ENCODE assay signal across 8 cellular contexts in the genomic region with DNA sequence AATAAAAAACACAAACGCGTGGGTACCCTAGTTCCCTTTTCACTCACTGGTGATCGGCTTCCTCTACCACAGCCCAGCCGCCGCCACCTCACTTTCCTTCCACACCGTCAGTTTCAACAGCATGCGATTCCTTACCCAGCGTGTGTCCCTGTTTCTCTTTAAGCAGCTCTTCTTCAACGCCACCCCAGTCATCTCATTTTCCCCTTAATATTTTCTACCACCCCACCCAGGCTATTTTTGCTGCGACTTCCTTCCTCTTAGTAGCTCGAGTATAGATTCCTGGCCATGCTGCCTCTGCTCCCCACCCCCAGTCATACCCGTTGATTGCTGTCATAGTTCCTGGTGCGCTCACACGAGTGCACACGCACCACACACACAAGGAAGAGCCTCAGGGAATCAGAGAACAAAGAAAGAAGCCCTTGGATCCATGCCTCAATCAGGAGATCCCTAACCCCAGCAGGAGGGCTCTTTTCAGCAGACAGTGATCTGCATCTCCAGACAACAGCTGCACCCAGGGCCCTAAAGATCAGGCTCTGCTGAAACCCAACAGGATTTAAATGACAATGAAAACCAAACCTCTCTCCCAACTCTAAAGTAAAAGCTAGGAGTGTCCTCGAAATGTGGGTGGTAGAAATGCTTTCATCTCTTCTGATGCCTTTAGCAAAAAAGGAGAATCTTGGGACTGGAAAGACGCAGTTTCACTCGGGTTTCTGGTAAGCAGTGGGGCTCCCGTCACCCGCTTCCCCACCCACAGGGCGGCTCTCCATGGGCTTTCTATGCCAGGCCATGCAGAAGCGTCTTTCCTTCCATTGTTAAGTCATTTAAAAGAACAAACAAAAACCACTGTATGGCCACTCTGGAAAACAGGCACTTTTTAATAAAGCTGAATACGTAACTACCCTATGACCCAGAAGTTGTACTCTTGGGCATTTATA. TPM values are rescaled to one million over a fixed set of nuclear protein-coding genes. Genes with fewer than 3 reads are reported as not detected.
DNase-seq lines count a peak whose midpoint lies in the region; ATAC-seq, FAIRE-seq and TF ChIP-seq lines count a peak whose summit lies in the region.

No MANE protein-coding gene starts in this region.

- no peak overlapping the region for H4K8ac ChIP-seq in neuronal stem cell (ENCODE audit: low read depth, low read length)

- H3F3A ChIP-seq in GM23338 (replicated peaks; ENCODE audit: low read depth): no peaks in the 10 kb centered on the region; the same call in 1 of the 2 replicates

- H2BK12ac ChIP-seq in neuronal stem cell (ENCODE audit: low read length): no peak overlapping the region

- H3K27ac ChIP-seq in GM23338 (ENCODE audit: low read depth): no peak overlapping the region
- H3K27ac ChIP-seq in neuronal stem cell (replicated peaks; ENCODE audit: low read length): no peak overlapping the region
- H3K27ac ChIP-seq in urinary bladder (ENCODE audit: low read depth): peak overlapping the region; percentile 69

- H3K4me2 ChIP-seq in GM23338 (peak overlapping the region; percentile 15; the same call in 1 of the 2 replicates), neuronal stem cell (ENCODE audit: insufficient read depth, low read length, poor library complexity, severe bottlenecking) (peak overlapping the region; percentile 46)

- H3K18ac ChIP-seq in neuronal stem cell (ENCODE audit: low read length): no peak overlapping the region

- FAIRE-seq in frontal cortex (lab: Jason Lieb, UNC): no peak

- no peaks in the 10 kb centered on the region for H3K9me2 ChIP-seq in GM23338 (ENCODE audit: insufficient read depth)

- WGBS in neuronal stem cell (ENCODE audit: extremely low coverage in 2 of 2, insufficient read length in 2 of 2, insufficient replicate concordance in 1 of 2), 2 donors: no CpG with 5 or more reads among the region's 23 CpGs
- 28% methylated on average over 23 of the region's 23 CpGs for WGBS in urinary bladder

- H3K27me3 Mint-ChIP-seq in GM23338 (ENCODE audit: insufficient read depth, low read depth, poor library complexity): peaks cover 99% of the 10 kb centered on the region
- H3K27me3 Mint-ChIP-seq in activated T-helper 2 cell treated with anti-CD3 and anti-CD28 coated beads, Interferon-gamma antibody, Interleukin-2, Interleukin-4, amounts not matched to agents 10 μg/mL and 5 μg/mL and 100 μg/mL, durations not matched to agents 14 hours and 24 hours and 36 hours (ENCODE audit: low read depth): peaks cover 16% of the 10 kb centered on the region

- H3K36me3 ChIP-seq in GM23338 (ENCODE audit: insufficient read depth) (no peaks in the 10 kb centered on the region), neuronal stem cell (replicated peaks in 1 of 2; ENCODE audit: control insufficient read depth in 2 of 2, insufficient read depth in 2 of 2, low read length in 2 of 2) (peaks cover 23 to 37% of the 10 kb centered on the region in 2 donors), urinary bladder (ENCODE audit: insufficient read depth) (no peaks in the 10 kb centered on the region)

- H2BK15ac ChIP-seq in neuronal stem cell (ENCODE audit: low read length): no peak overlapping the region

- H3K4me1 ChIP-seq in GM23338 (ENCODE audit: insufficient read depth) (peaks cover 37% of the 10 kb centered on the region), neuronal stem cell (ENCODE audit: control insufficient read depth in 2 of 2, insufficient read depth in 1 of 2, low read depth in 1 of 2, low read length in 2 of 2) (peaks cover 30 to 43% of the 10 kb centered on the region in 2 donors), urinary bladder (ENCODE audit: insufficient read depth) (no peaks in the 10 kb centered on the region)

- H3K4me1 Mint-ChIP-seq in GM23338: peaks cover 36% of the 10 kb centered on the region
- peaks cover 49% of the 10 kb centered on the region for H3K4me1 Mint-ChIP-seq in activated T-helper 2 cell treated with anti-CD3 and anti-CD28 coated beads, Interferon-gamma antibody, Interleukin-2, Interleukin-4, amounts not matched to agents 10 μg/mL and 5 μg/mL and 100 μg/mL, durations not matched to agents 14 hours and 24 hours and 36 hours (ENCODE audit: low read depth)

- H2AFZ ChIP-seq in GM23338: no peak overlapping the region
- peak overlapping the region; percentile 27 for H2AFZ ChIP-seq in neuronal stem cell (ENCODE audit: low read length)

- no peak overlapping the region for H2BK5ac ChIP-seq in neuronal stem cell (ENCODE audit: low read length)

- no peak overlapping the region for H3K14ac ChIP-seq in neuronal stem cell (ENCODE audit: low read length)

- H3K27ac Mint-ChIP-seq in GM23338: no peak overlapping the region
- H3K27ac Mint-ChIP-seq in activated T-helper 2 cell treated with anti-CD3 and anti-CD28 coated beads, Interferon-gamma antibody, Interleukin-2, Interleukin-4, amounts not matched to agents 10 μg/mL and 5 μg/mL and 100 μg/mL, durations not matched to agents 14 hours and 24 hours and 36 hours: peak overlapping the region; percentile 69

- H3K27me3 ChIP-seq in GM23338 (ENCODE audit: insufficient read depth) (peaks cover 91% of the 10 kb centered on the region), neuronal stem cell (ENCODE audit: control insufficient read depth in 3 of 3, insufficient read depth in 3 of 3, low read depth in 1 of 3, low read length in 3 of 3) (no peaks in the 10 kb centered on the region)

- intact Hi-C loops in activated T-helper 2 cell treated with anti-CD3 and anti-CD28 coated beads, Interferon-gamma antibody, Interleukin-2, Interleukin-4, amounts not matched to agents 10 μg/mL and 5 μg/mL and 100 μg/mL, durations not matched to agents 14 hours and 24 hours and 36 hours (cut with micrococcal nuclease): loop anchor here (1.0 kb wide), 2 partner anchors 26 to 75 kb away; no protein-coding TSS in a partner anchor

- H3K4me3 ChIP-seq in GM23338 (0 out of 2 replicates have a peak overlapping the region, but pooled peaks have one; percentile 2), neuronal stem cell (ENCODE audit: low read length in 2 of 2) (peak overlapping the region in 1 of 2 donors; percentile 33), urinary bladder (ENCODE audit: low read depth, low read length) (no peak overlapping the region)

- H3K4ac ChIP-seq in neuronal stem cell (ENCODE audit: low read length): no peak overlapping the region

- H2BK120ac ChIP-seq in neuronal stem cell (ENCODE audit: low read depth, low read length): no peak overlapping the region

- TF ChIP-seq CTCF in GM23338 (conservative IDR thresholded peaks at IDR 0.05; ENCODE audit: low read depth in 2 of 2): no peak

- peaks cover 10% of the 10 kb centered on the region for H3K79me2 ChIP-seq in GM23338 (replicated peaks; ENCODE audit: insufficient read depth)

- H3K23ac ChIP-seq in neuronal stem cell (ENCODE audit: low read depth, low read length, poor library complexity): no peak overlapping the region

- peak overlapping the region; percentile 31; the same call in 1 of the 3 replicates for H3K4me3 Mint-ChIP-seq in GM23338
- peak overlapping the region; percentile 59 for H3K4me3 Mint-ChIP-seq in activated T-helper 2 cell treated with anti-CD3 and anti-CD28 coated beads, Interferon-gamma antibody, Interleukin-2, Interleukin-4, amounts not matched to agents 10 μg/mL and 5 μg/mL and 100 μg/mL, durations not matched to agents 14 hours and 24 hours and 36 hours (ENCODE audit: low read depth)

- ATAC-seq in GM23338 (peak; percentile 73), GM21360 (IDR thresholded peaks at IDR 0.05; ENCODE audit: unreplicated experiment) (no peak)

- peaks cover 34% of the 10 kb centered on the region for H3K36me3 Mint-ChIP-seq in GM23338 (ENCODE audit: low read depth)
- peaks cover 38% of the 10 kb centered on the region for H3K36me3 Mint-ChIP-seq in activated T-helper 2 cell treated with anti-CD3 and anti-CD28 coated beads, Interferon-gamma antibody, Interleukin-2, Interleukin-4, amounts not matched to agents 10 μg/mL and 5 μg/mL and 100 μg/mL, durations not matched to agents 14 hours and 24 hours and 36 hours (ENCODE audit: low read depth)

- H3K9ac ChIP-seq in neuronal stem cell (ENCODE audit: low read depth, low read length, poor library complexity): no peak overlapping the region

- H3K9me3 ChIP-seq in neuronal stem cell (replicated peaks in 1 of 2; ENCODE audit: control insufficient read depth in 2 of 2, insufficient read depth in 1 of 2, low read depth in 1 of 2, low read length in 2 of 2): peaks cover 0 to 2% of the 10 kb centered on the region in 2 donors

- no peak overlapping the region for H4K91ac ChIP-seq in neuronal stem cell (ENCODE audit: low read depth, low read length, poor library complexity)

- no peaks in the 10 kb centered on the region for H3K9me3 Mint-ChIP-seq in GM23338
- no peaks in the 10 kb centered on the region for H3K9me3 Mint-ChIP-seq in activated T-helper 2 cell treated with anti-CD3 and anti-CD28 coated beads, Interferon-gamma antibody, Interleukin-2, Interleukin-4, amounts not matched to agents 10 μg/mL and 5 μg/mL and 100 μg/mL, durations not matched to agents 14 hours and 24 hours and 36 hours

- H3K79me1 ChIP-seq in neuronal stem cell (ENCODE audit: low read depth, low read length): no peaks in the 10 kb centered on the region

- no peak overlapping the region for H2AK5ac ChIP-seq in neuronal stem cell (ENCODE audit: low read depth, low read length)

- H4K20me1 ChIP-seq in GM23338 (replicated peaks; ENCODE audit: insufficient read depth): peaks cover 80% of the 10 kb centered on the region

- DNase-seq in AG08396 (ENCODE audit: low spot score) (peak; percentile 81), GM23338 (ENCODE audit: low spot score) (peak; percentile 100), NCI-H774 (lab: John Stamatoyannopoulos, UW) (peak; percentile 12), frontal cortex (ENCODE audit: low spot score in 2 of 2) (peak; percentile 44 to 49), neuronal stem cell (ENCODE audit: low spot score) (no peak)
- no peak for DNase-seq in activated T-helper 2 cell treated with anti-CD3 and anti-CD28 coated beads, Interferon-gamma antibody, Interleukin-2, Interleukin-4, amounts not matched to agents 10 μg/mL and 5 μg/mL and 100 μg/mL, durations not matched to agents 14 hours and 24 hours and 36 hours (ENCODE audit: low spot score)

RNA-seq across cellular contexts. Expression of gene VPS37B, which starts 23.8 kb away (rescaled TPM):
- total RNA-seq in GM23338 (2014; rRNA removed; shearing (Covaris generic)): 10.4 and 10.9 TPM in 2 replicates
- polyA plus RNA-seq in GM23338 (2016; fragmentation: Nextera tagmentation; extraction: Ambion mirVana) (6.7 and 6.8 TPM in 2 replicates), urinary bladder (25.2 TPM)
- total RNA-seq in activated T-helper 2 cell treated with anti-CD3 and anti-CD28 coated beads, Interferon-gamma antibody, Interleukin-2, Interleukin-4, amounts not matched to agents 10 μg/mL and 5 μg/mL and 100 μg/mL, durations not matched to agents 14 hours and 24 hours and 36 hours: 11.5 and 11.7 TPM in 2 replicates
- total RNA-seq in frontal cortex (13.0 TPM), urinary bladder (18.9 TPM)
- polyA plus RNA-seq in neuronal stem cell (2013, experiment 1 of 2): 26.4 TPM
- polyA plus RNA-seq in neuronal stem cell (2013, experiment 2 of 2): 26.7 TPM

RNA-seq across cellular contexts. Expression of gene HIP1R, which starts 36.9 kb away (rescaled TPM):
- 19.9 and 22.1 TPM in 2 replicates for total RNA-seq in GM23338 (2014; rRNA removed; shearing (Covaris generic))
- polyA plus RNA-seq in GM23338 (2016; fragmentation: Nextera tagmentation; extraction: Ambion mirVana) (6.7 and 8.0 TPM in 2 replicates), urinary bladder (16.5 TPM)
- total RNA-seq in activated T-helper 2 cell treated with anti-CD3 and anti-CD28 coated beads, Interferon-gamma antibody, Interleukin-2, Interleukin-4, amounts not matched to agents 10 μg/mL and 5 μg/mL and 100 μg/mL, durations not matched to agents 14 hours and 24 hours and 36 hours: 28.8 and 29.0 TPM in 2 replicates
- total RNA-seq in frontal cortex (88.0 TPM), urinary bladder (17.2 TPM)
- polyA plus RNA-seq in neuronal stem cell (2013, experiment 1 of 2): 16.8 TPM
- polyA plus RNA-seq in neuronal stem cell (2013, experiment 2 of 2): 16.3 TPM

Comparison
In these comparisons a context has a peak if more than half of its experiments do, and no peak if none do; other contexts are left out.
1. DNase-seq: peak in AG08396 (single experiment), GM23338 (single experiment), NCI-H774 (single experiment) and frontal cortex (2 of 2); none in activated T-helper 2 cell treated with anti-CD3 and anti-CD28 coated beads, Interferon-gamma antibody, Interleukin-2, Interleukin-4, amounts not matched to agents 10 μg/mL and 5 μg/mL and 100 μg/mL, durations not matched to agents 14 hours and 24 hours and 36 hours (single experiment) and neuronal stem cell (single experiment).